Comparison of ENCODE assay signal across 1 cellular context in the genomic region with DNA sequence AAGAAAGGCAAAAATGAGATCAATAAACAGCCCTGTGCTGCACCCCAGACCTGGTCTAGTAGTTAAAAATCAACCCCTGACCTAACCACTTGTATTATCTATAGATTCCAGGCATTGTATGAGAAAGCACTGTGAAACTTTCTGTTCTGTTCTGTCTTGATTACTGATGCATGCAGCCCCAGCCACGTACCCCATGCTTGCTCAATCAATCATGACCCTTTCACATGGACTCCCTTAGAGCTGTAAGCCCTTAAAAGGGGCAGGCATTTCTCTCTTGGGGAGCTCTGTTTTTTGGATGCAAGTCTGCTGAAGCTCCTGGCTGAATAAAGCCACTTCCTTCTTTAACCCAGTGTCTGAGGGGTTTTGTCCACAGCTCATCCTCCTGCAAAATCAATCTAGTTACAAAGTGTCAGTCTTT.
TF ChIP-seq lines count a peak whose summit lies in the region.

No MANE protein-coding gene starts in this region.

TF ChIP-seq in GM12878, 131 proteins besides CTCF, POLR2A, EP300 and RAD21 (continued from another document and continues in another):
- TF ChIP-seq TBL1XR1 (IDR thresholded peaks at IDR 0.05; ENCODE audit: low read depth, low read length), result no peak
- TF ChIP-seq BHLHE40 (IDR thresholded peaks at IDR 0.05; ENCODE audit: borderline replicate concordance in 1 of 2, low read depth in 2 of 2, low read length in 1 of 2), result peak in 1 of 2 experiments; percentile 58; a peak in 1 of 4 replicates
- TF ChIP-seq TARDBP (IDR thresholded peaks at IDR 0.05; ENCODE audit: borderline replicate concordance), result no peak
- peak; percentile 68 for TF ChIP-seq ATF2 (IDR thresholded peaks at IDR 0.05; ENCODE audit: low read length)
- TF ChIP-seq SREBF2 (IDR thresholded peaks at IDR 0.05; ENCODE audit: low read length), result no peak
- peak; percentile 98 for TF ChIP-seq SKIL (IDR thresholded peaks at IDR 0.05; ENCODE audit: low read depth, poor library complexity, severe bottlenecking)
- TF ChIP-seq EGR1 (IDR thresholded peaks at IDR 0.05; ENCODE audit: borderline replicate concordance in 1 of 2, low read depth in 2 of 2, low read length in 2 of 2), result no peak
- TF ChIP-seq ZBTB4 (CRISPR knock-in tag; IDR thresholded peaks at IDR 0.05), result no peak
- TF ChIP-seq RUNX3 (IDR thresholded peaks at IDR 0.05; ENCODE audit: low read length), result peak; percentile 68
- TF ChIP-seq TCF12 (IDR thresholded peaks at IDR 0.05; ENCODE audit: low read depth, low read length), result peak; percentile 55; the same call in 1 of the 2 replicates
- TF ChIP-seq SRF (IDR thresholded peaks at IDR 0.05; ENCODE audit: low read depth in 2 of 2, low read length in 2 of 2), result peak in 1 of 2 experiments; percentile 77; a peak in 1 of 4 replicates
- peak; percentile 51; the same call in 1 of the 2 replicates for TF ChIP-seq BACH1 (IDR thresholded peaks at IDR 0.05; ENCODE audit: borderline replicate concordance)
- no peak for TF ChIP-seq KDM1A (IDR thresholded peaks at IDR 0.05; ENCODE audit: borderline replicate concordance)
- TF ChIP-seq SPI1 (IDR thresholded peaks at IDR 0.05; ENCODE audit: borderline replicate concordance, insufficient read depth, low read depth, low read length), result peak; percentile 48; the same call in 1 of the 2 replicates
- TF ChIP-seq, protein P1, sequence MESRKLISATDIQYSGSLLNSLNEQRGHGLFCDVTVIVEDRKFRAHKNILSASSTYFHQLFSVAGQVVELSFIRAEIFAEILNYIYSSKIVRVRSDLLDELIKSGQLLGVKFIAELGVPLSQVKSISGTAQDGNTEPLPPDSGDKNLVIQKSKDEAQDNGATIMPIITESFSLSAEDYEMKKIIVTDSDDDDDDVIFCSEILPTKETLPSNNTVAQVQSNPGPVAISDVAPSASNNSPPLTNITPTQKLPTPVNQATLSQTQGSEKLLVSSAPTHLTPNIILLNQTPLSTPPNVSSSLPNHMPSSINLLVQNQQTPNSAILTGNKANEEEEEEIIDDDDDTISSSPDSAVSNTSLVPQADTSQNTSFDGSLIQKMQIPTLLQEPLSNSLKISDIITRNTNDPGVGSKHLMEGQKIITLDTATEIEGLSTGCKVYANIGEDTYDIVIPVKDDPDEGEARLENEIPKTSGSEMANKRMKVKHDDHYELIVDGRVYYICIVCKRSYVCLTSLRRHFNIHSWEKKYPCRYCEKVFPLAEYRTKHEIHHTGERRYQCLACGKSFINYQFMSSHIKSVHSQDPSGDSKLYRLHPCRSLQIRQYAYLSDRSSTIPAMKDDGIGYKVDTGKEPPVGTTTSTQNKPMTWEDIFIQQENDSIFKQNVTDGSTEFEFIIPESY (IDR thresholded peaks at IDR 0.05), result no peak
- peak; percentile 69 for TF ChIP-seq IKZF1 (conservative IDR thresholded peaks at IDR 0.05)
- TF ChIP-seq, protein P2, sequence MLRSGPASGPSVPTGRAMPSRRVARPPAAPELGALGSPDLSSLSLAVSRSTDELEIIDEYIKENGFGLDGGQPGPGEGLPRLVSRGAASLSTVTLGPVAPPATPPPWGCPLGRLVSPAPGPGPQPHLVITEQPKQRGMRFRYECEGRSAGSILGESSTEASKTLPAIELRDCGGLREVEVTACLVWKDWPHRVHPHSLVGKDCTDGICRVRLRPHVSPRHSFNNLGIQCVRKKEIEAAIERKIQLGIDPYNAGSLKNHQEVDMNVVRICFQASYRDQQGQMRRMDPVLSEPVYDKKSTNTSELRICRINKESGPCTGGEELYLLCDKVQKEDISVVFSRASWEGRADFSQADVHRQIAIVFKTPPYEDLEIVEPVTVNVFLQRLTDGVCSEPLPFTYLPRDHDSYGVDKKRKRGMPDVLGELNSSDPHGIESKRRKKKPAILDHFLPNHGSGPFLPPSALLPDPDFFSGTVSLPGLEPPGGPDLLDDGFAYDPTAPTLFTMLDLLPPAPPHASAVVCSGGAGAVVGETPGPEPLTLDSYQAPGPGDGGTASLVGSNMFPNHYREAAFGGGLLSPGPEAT (IDR thresholded peaks at IDR 0.05; ENCODE audit: low read depth), result peak; percentile 89
- no peak for TF ChIP-seq WRNIP1 (IDR thresholded peaks at IDR 0.05; ENCODE audit: borderline replicate concordance, low read depth, low read length)
- TF ChIP-seq NBN (IDR thresholded peaks at IDR 0.05), result peak; percentile 92; the same call in 1 of the 2 replicates
- peak; percentile 51 for TF ChIP-seq FOXM1 (IDR thresholded peaks at IDR 0.05; ENCODE audit: low read depth, low read length)
- TF ChIP-seq, protein P3, sequence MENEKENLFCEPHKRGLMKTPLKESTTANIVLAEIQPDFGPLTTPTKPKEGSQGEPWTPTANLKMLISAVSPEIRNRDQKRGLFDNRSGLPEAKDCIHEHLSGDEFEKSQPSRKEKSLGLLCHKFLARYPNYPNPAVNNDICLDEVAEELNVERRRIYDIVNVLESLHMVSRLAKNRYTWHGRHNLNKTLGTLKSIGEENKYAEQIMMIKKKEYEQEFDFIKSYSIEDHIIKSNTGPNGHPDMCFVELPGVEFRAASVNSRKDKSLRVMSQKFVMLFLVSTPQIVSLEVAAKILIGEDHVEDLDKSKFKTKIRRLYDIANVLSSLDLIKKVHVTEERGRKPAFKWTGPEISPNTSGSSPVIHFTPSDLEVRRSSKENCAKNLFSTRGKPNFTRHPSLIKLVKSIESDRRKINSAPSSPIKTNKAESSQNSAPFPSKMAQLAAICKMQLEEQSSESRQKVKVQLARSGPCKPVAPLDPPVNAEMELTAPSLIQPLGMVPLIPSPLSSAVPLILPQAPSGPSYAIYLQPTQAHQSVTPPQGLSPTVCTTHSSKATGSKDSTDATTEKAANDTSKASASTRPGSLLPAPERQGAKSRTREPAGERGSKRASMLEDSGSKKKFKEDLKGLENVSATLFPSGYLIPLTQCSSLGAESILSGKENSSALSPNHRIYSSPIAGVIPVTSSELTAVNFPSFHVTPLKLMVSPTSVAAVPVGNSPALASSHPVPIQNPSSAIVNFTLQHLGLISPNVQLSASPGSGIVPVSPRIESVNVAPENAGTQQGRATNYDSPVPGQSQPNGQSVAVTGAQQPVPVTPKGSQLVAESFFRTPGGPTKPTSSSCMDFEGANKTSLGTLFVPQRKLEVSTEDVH (IDR thresholded peaks at IDR 0.05; ENCODE audit: low read depth, partially characterized antibody), result no peak
- TF ChIP-seq MYB (IDR thresholded peaks at IDR 0.05; ENCODE audit: borderline replicate concordance, low read depth, low read length), result no peak
- TF ChIP-seq SP1 (IDR thresholded peaks at IDR 0.05; ENCODE audit: low read depth, low read length), result no peak
- no peak for TF ChIP-seq FOXK2 (IDR thresholded peaks at IDR 0.05)
- peak; percentile 16; the same call in 1 of the 2 replicates for TF ChIP-seq MEF2A (IDR thresholded peaks at IDR 0.05; ENCODE audit: insufficient read depth, low read depth, low read length)
- TF ChIP-seq RCOR1 (conservative IDR thresholded peaks at IDR 0.05; ENCODE audit: low read depth, low read length), result no peak
- no peak for TF ChIP-seq NR2C1 (IDR thresholded peaks at IDR 0.05)
- peak; percentile 81 to 91; a peak in 3 of 4 replicates for TF ChIP-seq IKZF2 (IDR thresholded peaks at IDR 0.05)
- no peak for TF ChIP-seq ZBTB11 (CRISPR knock-in tag; IDR thresholded peaks at IDR 0.05)
- TF ChIP-seq YBX1 (IDR thresholded peaks at IDR 0.05), result no peak
- peak; percentile 98; the same call in 1 of the 2 replicates for TF ChIP-seq CBX5 (IDR thresholded peaks at IDR 0.05; ENCODE audit: low read depth)
- TF ChIP-seq ZNF217 (IDR thresholded peaks at IDR 0.05), result peak; percentile 95
- no peak for TF ChIP-seq JUNB (IDR thresholded peaks at IDR 0.05)
- no peak for TF ChIP-seq MXI1 (IDR thresholded peaks at IDR 0.05; ENCODE audit: low read depth, low read length)
- TF ChIP-seq, protein P4, sequence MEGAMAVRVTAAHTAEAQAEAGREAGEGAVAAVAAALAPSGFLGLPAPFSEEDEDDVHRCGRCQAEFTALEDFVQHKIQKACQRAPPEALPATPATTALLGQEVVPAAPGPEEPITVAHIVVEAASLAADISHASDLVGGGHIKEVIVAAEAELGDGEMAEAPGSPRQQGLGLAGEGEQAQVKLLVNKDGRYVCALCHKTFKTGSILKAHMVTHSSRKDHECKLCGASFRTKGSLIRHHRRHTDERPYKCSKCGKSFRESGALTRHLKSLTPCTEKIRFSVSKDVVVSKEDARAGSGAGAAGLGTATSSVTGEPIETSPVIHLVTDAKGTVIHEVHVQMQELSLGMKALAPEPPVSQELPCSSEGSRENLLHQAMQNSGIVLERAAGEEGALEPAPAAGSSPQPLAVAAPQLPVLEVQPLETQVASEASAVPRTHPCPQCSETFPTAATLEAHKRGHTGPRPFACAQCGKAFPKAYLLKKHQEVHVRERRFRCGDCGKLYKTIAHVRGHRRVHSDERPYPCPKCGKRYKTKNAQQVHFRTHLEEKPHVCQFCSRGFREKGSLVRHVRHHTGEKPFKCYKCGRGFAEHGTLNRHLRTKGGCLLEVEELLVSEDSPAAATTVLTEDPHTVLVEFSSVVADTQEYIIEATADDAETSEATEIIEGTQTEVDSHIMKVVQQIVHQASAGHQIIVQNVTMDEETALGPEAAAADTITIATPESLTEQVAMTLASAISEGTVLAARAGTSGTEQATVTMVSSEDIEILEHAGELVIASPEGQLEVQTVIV (IDR thresholded peaks at IDR 0.05; ENCODE audit: borderline replicate concordance, partially characterized antibody), result no peak
- TF ChIP-seq, protein P5, sequence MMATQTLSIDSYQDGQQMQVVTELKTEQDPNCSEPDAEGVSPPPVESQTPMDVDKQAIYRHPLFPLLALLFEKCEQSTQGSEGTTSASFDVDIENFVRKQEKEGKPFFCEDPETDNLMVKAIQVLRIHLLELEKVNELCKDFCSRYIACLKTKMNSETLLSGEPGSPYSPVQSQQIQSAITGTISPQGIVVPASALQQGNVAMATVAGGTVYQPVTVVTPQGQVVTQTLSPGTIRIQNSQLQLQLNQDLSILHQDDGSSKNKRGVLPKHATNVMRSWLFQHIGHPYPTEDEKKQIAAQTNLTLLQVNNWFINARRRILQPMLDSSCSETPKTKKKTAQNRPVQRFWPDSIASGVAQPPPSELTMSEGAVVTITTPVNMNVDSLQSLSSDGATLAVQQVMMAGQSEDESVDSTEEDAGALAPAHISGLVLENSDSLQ (IDR thresholded peaks at IDR 0.05), result peak; percentile 90
- peak; percentile 34; the same call in 1 of the 2 replicates for TF ChIP-seq CREM (IDR thresholded peaks at IDR 0.05; ENCODE audit: low read depth)
